ENCODE assay signal across 1 cellular context in the genomic region with DNA sequence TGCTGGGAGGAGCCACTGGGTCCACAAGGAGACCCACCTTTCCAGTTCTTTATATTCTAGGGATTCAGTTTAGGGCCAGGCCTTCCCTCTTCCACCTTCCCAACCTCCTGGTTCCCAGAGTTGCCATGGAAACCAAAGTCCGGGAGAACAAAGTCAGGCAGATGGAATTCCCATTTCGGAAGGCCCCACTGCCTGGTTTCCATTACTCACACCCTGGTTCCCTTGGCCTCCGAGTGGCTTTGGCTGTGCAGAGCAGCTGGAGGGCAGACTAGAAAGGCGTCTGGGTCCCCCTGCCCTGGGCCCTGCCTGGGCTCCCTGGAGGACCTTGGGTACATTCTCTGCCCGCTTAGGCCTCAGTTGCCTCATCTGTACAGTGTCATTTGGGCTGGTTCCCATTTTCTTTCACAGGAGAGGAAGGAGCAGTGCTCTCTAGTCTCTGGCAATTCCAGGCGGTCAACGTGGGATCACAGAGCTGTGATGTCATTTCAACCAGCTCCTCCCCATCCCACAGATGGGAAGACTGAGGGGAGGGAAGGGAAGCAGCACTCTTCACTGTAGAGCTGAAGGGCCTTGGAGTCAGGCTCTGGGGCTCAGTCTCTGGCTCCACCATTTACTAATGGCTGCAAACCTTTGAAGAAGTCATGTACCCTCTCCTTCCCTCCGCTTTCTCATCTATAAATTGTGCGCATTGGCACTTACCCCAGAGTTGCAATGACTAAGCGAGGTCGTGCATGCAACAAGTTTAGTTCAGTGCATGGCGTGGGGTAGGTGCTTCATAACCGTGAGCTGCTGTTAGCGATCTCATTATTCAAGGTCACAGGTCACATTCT.
TF ChIP-seq lines count a peak whose summit lies in the region.

No MANE protein-coding gene starts in this region.

TF ChIP-seq in SK-N-SH treated with all-trans-retinoic acid at 6 μM for 48 hours, 23 proteins besides CTCF, POLR2A, EP300 and RAD21 (continued from another document):
- TF ChIP-seq, protein P1, sequence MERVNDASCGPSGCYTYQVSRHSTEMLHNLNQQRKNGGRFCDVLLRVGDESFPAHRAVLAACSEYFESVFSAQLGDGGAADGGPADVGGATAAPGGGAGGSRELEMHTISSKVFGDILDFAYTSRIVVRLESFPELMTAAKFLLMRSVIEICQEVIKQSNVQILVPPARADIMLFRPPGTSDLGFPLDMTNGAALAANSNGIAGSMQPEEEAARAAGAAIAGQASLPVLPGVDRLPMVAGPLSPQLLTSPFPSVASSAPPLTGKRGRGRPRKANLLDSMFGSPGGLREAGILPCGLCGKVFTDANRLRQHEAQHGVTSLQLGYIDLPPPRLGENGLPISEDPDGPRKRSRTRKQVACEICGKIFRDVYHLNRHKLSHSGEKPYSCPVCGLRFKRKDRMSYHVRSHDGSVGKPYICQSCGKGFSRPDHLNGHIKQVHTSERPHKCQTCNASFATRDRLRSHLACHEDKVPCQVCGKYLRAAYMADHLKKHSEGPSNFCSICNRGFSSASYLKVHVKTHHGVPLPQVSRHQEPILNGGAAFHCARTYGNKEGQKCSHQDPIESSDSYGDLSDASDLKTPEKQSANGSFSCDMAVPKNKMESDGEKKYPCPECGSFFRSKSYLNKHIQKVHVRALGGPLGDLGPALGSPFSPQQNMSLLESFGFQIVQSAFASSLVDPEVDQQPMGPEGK (CRISPR knock-in tag; IDR thresholded peaks at IDR 0.05; ENCODE audit: borderline replicate concordance) = no peak
